ENCODE assay signal across 15 cellular contexts in the genomic region with DNA sequence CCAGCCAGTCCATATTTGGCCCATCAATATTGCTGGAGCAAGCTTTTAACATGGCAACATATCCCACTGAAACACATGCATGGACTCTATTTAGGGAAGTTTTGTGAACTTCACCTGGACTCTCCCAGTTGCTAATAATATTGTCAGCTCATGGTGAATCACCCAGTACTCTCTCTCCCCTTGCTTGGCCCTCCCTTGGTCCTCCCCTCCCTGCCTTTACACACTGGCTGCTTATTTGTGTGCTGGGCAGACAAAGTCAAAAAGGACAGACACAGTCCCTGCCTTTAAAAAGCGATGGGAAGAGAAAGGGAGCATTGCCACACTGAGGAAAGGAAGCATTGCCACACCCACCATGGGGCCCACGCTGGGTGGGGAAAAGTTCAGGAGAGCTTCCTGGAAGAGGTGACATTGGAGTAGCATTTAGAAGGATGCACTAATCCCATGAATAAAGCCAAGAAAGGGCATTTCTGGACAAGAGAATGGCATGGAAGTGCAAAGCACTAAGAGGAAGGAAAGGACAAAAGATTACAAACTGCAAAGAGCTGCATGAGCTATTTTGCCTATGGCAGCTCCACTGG.
DNase-seq lines count a peak whose midpoint lies in the region; ATAC-seq and TF ChIP-seq lines count a peak whose summit lies in the region.
"Had no signal": no experiment of that assay in that cellular context is flagged by ENCODE, and none has a peak within 500 bp of the region (broad histone marks: within the 10 kb centered on the region; RNA-seq: fewer than 3 reads in every experiment).

No MANE protein-coding gene starts in this region.

- ATAC-seq in left ventricle myocardium superior, result peak; percentile 95
- no peak for ATAC-seq in T-helper 17 cell
- ATAC-seq: activated CD8-positive, alpha-beta T cell treated with anti-CD3 and anti-CD28 coated beads for 36 hours had no signal

- peaks cover 12% of the 10 kb centered on the region for H3K27me3 Mint-ChIP-seq in T-helper 17 cell

- no peak overlapping the region for H3K27ac Mint-ChIP-seq in T-helper 17 cell
- H3K27ac Mint-ChIP-seq: activated CD8-positive, alpha-beta T cell treated with anti-CD3 and anti-CD28 coated beads for 36 hours; activated naive CD8-positive, alpha-beta T cell; activated T-cell treated with anti-CD3 and anti-CD28 coated beads, Interleukin-2, amount 50 U/mL, for 24 hours; T-helper 2 cell treated with Interferon-gamma antibody and Interleukin-4, amounts not matched to agents 5 μg/mL and 100 μg/mL, for 36 hours had no signal

- peaks cover 12% of the 10 kb centered on the region for H3F3A ChIP-seq in smooth muscle cell (ENCODE audit: low read depth)

- TF ChIP-seq CTCF in smooth muscle cell (IDR thresholded peaks at IDR 0.05; ENCODE audit: borderline replicate concordance, insufficient read depth, poor library complexity, severe bottlenecking), result no peak

- no peaks in the 10 kb centered on the region for H3K36me3 Mint-ChIP-seq in T-helper 17 cell (ENCODE audit: low read depth)
- H3K36me3 Mint-ChIP-seq: activated naive CD8-positive, alpha-beta T cell had no signal

- intact Hi-C loops in left ventricle myocardium superior (cut with micrococcal nuclease), result no loop called here

- H3K4me3 ChIP-seq in smooth muscle cell, result no peak overlapping the region
- H3K4me3 ChIP-seq: coronary artery, suprapubic skin had no signal

- H3K27ac ChIP-seq in smooth muscle cell (ENCODE audit: low read depth), result peak overlapping the region; percentile 74
- H3K27ac ChIP-seq: coronary artery, suprapubic skin had no signal

- no peaks in the 10 kb centered on the region for H3K36me3 ChIP-seq in smooth muscle cell (ENCODE audit: low read depth)
- H3K36me3 ChIP-seq: suprapubic skin had no signal

- peaks cover 3% of the 10 kb centered on the region for H4K20me1 ChIP-seq in smooth muscle cell (ENCODE audit: low read depth)

- peak; percentile 44 for DNase-seq in HPDE6-E6E7 (ENCODE audit: extremely low spot score)
- DNase-seq in SW480 (ENCODE audit: low spot score), result peak; percentile 29
- no peak for DNase-seq in left ventricle myocardium superior
- DNase-seq in smooth muscle cell (lab: John Stamatoyannopoulos, UW; ENCODE audit: unreplicated experiment), result no peak
- DNase-seq in activated effector memory CD4-positive, alpha-beta T cell treated with Interleukin-2 at 50 U/mL for 16 hours, result no peak
- DNase-seq in T-helper 17 cell, result no peak
- DNase-seq in NCI-H345 (lab: John Stamatoyannopoulos, UW), result no peak
- DNase-seq: activated CD4-positive, CD25-positive, alpha-beta regulatory T cell; activated CD8-positive, alpha-beta T cell treated with anti-CD3 and anti-CD28 coated beads for 36 hours; activated T-cell treated with anti-CD3 and anti-CD28 coated beads, Interleukin-2, amount 50 U/mL, for 24 hours; NCI-H1694 treated with DMSO at 0.1 percent for 48 hours had no signal

- H3K4me1 ChIP-seq in smooth muscle cell (ENCODE audit: low read depth), result peaks cover 24% of the 10 kb centered on the region
- H3K4me1 ChIP-seq: suprapubic skin had no signal

- no peak overlapping the region for H3K9ac ChIP-seq in smooth muscle cell (ENCODE audit: low read depth)

- H3K79me2 ChIP-seq in smooth muscle cell (ENCODE audit: low read depth), result no peaks in the 10 kb centered on the region

- no peak overlapping the region for H3K4me3 Mint-ChIP-seq in T-helper 17 cell
- H3K4me3 Mint-ChIP-seq: activated CD8-positive, alpha-beta T cell treated with anti-CD3 and anti-CD28 coated beads for 36 hours; activated naive CD8-positive, alpha-beta T cell; activated T-cell treated with anti-CD3 and anti-CD28 coated beads, Interleukin-2, amount 50 U/mL, for 24 hours; T-helper 2 cell treated with Interferon-gamma antibody and Interleukin-4, amounts not matched to agents 5 μg/mL and 100 μg/mL, for 36 hours had no signal

- H2AFZ ChIP-seq in smooth muscle cell (ENCODE audit: low read depth), result no peak overlapping the region

- H3K4me1 Mint-ChIP-seq in T-helper 17 cell, result no peaks in the 10 kb centered on the region

- no peaks in the 10 kb centered on the region for H3K9me3 ChIP-seq in smooth muscle cell (replicated peaks; ENCODE audit: low read depth)
- no peaks in the 10 kb centered on the region for H3K9me3 ChIP-seq in T-helper 17 cell (ENCODE audit: control insufficient read depth, low read length, poor library complexity, severe bottlenecking)
- H3K9me3 ChIP-seq: suprapubic skin had no signal

- WGBS in smooth muscle cell (ENCODE audit: low lambda C conversion rate), result 71% methylated on average over 2 of the region's 2 CpGs

- peak overlapping the region; percentile 62 for H3K4me2 ChIP-seq in smooth muscle cell

- no peaks in the 10 kb centered on the region for H3K27me3 ChIP-seq in smooth muscle cell (ENCODE audit: low read depth)

Comparison
In these comparisons a context has a peak if more than half of its experiments do, and no peak if none do; other contexts are left out.
1. DNase-seq: peak in HPDE6-E6E7 (single experiment) and SW480 (single experiment); none in left ventricle myocardium superior (single experiment), smooth muscle cell (single experiment), activated effector memory CD4-positive, alpha-beta T cell treated with Interleukin-2 at 50 U/mL for 16 hours (single experiment), T-helper 17 cell (0 of 3) and NCI-H345 (single experiment).